ENCODE assay signal across 9 cellular contexts in the genomic region with DNA sequence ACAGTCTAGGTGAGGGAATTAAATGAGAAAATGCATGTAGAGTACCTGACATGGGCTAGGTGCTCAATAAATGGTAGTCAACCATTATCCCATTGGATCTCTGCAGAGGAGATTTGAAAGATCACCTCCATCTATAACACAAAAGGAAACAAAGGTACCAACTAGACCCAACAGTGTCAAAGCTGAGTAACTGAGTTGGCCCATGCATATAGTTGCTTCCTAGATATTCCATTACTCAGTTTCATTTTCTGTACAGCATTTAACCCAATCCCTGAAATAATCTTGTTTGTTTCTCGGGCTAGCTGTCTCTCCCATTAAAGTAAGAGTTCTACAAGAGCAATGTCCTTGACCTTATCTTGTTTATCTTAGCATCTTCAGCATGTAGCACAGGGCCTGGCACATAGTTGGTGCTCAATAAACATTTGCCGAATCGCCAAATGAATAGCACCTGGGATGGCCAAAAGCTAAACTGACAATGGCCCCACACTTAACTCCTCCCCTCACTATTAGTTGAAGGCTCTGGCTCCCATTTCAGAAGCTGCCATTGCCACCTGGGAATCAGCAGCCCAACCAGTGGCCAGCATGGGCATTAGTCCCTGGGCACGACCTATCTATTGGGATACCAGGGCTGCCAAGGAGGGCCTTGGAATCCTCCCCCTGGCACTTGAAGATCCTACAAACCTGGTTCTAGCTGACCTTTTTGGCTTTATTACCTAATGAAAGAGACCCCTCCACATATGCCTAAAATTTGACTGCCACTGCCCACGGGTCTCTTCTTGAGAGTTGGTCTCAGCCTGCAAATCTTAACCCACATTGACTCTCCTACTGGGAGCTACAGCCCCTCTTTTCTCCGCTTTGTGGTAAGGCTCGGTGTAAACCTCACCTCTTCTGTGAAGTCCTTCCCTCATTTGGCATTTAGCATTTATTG.
A peak's percentile ranks its signal among the peaks of the same experiment; 100 is the strongest.
DNase-seq lines count a peak whose midpoint lies in the region; ATAC-seq and TF ChIP-seq lines count a peak whose summit lies in the region.
"Had no signal": no experiment of that assay in that cellular context is flagged by ENCODE, and none has a peak within 500 bp of the region (broad histone marks: within the 10 kb centered on the region; RNA-seq: fewer than 3 reads in every experiment).

No MANE protein-coding gene starts in this region.

- peak overlapping the region; percentile 73 for H3K27ac Mint-ChIP-seq in stimulated activated naive CD8-positive, alpha-beta T cell treated with anti-CD3 and anti-CD28 coated beads, Interleukin-15, Interleukin-2, amounts not matched to agents 100 ng/mL and 50 ng/mL, for 24 hours
- peak overlapping the region; percentile 5 for H3K27ac Mint-ChIP-seq in central memory CD8-positive, alpha-beta T cell (ENCODE audit: low read depth)
- H3K27ac Mint-ChIP-seq in nephron, result peak overlapping the region; percentile 19 to 76 (median 24)

- H3K27me3 Mint-ChIP-seq in stimulated activated naive CD8-positive, alpha-beta T cell treated with anti-CD3 and anti-CD28 coated beads, Interleukin-15, Interleukin-2, amounts not matched to agents 100 ng/mL and 50 ng/mL, for 24 hours, result no peaks in the 10 kb centered on the region
- no peaks in the 10 kb centered on the region for H3K27me3 Mint-ChIP-seq in central memory CD8-positive, alpha-beta T cell
- no peaks in the 10 kb centered on the region for H3K27me3 Mint-ChIP-seq in nephron (ENCODE audit: low read depth)

- no peak for TF ChIP-seq CTCF in nephron (IDR thresholded peaks at IDR 0.05; ENCODE audit: unreplicated experiment in 3 of 3)

- peaks cover 76% of the 10 kb centered on the region for H3K4me1 Mint-ChIP-seq in stimulated activated naive CD8-positive, alpha-beta T cell treated with anti-CD3 and anti-CD28 coated beads, Interleukin-15, Interleukin-2, amounts not matched to agents 100 ng/mL and 50 ng/mL, for 24 hours (ENCODE audit: low read depth)
- H3K4me1 Mint-ChIP-seq in central memory CD8-positive, alpha-beta T cell, result peaks cover 60% of the 10 kb centered on the region
- peaks cover 56% of the 10 kb centered on the region for H3K4me1 Mint-ChIP-seq in nephron

- peak overlapping the region; percentile 25 for H3K4me3 Mint-ChIP-seq in stimulated activated naive CD8-positive, alpha-beta T cell treated with anti-CD3 and anti-CD28 coated beads, Interleukin-15, Interleukin-2, amounts not matched to agents 100 ng/mL and 50 ng/mL, for 24 hours
- H3K4me3 Mint-ChIP-seq in central memory CD8-positive, alpha-beta T cell, result no peak overlapping the region
- no peak overlapping the region for H3K4me3 Mint-ChIP-seq in nephron

- no peak for DNase-seq in stimulated activated naive CD8-positive, alpha-beta T cell treated with anti-CD3 and anti-CD28 coated beads, Interleukin-15, Interleukin-2, amounts not matched to agents 100 U/mL and 50 U/mL, for 24 hours
- DNase-seq in central memory CD8-positive, alpha-beta T cell (ENCODE audit: low spot score in 2 of 2), result no peak
- DNase-seq in D341Med (ENCODE audit: low spot score), result no peak
- DNase-seq in activated gamma-delta T cell treated with Interleukin-2 at 50 U/mL for 16 hours, result no peak
- DNase-seq: stimulated activated CD4-positive, alpha-beta T cell treated with anti-CD3 and anti-CD28 coated beads, Interleukin-2, amount 100 ng/mL, for 24 hours had no signal

- no peak for ATAC-seq in stimulated activated naive CD8-positive, alpha-beta T cell treated with anti-CD3 and anti-CD28 coated beads, Interleukin-15, Interleukin-2, amounts not matched to agents 100 U/mL and 50 U/mL, for 24 hours
- ATAC-seq in central memory CD8-positive, alpha-beta T cell (replicated peaks; ENCODE audit: extremely low read depth, poor library complexity, severe bottlenecking), result no peak
- no peak for ATAC-seq in GM19324 (IDR thresholded peaks at IDR 0.05; ENCODE audit: low FRiP score, unreplicated experiment)
- no peak for ATAC-seq in GM19397 (IDR thresholded peaks at IDR 0.05; ENCODE audit: unreplicated experiment)

- H3K36me3 Mint-ChIP-seq in stimulated activated naive CD8-positive, alpha-beta T cell treated with anti-CD3 and anti-CD28 coated beads, Interleukin-15, Interleukin-2, amounts not matched to agents 100 ng/mL and 50 ng/mL, for 24 hours (ENCODE audit: low read depth), result peaks cover 70% of the 10 kb centered on the region
- peaks cover 26% of the 10 kb centered on the region for H3K36me3 Mint-ChIP-seq in central memory CD8-positive, alpha-beta T cell (ENCODE audit: insufficient read depth)
- H3K36me3 Mint-ChIP-seq in nephron (ENCODE audit: low read depth), result peaks cover 39% of the 10 kb centered on the region

- H3K9me3 Mint-ChIP-seq in stimulated activated naive CD8-positive, alpha-beta T cell treated with anti-CD3 and anti-CD28 coated beads, Interleukin-15, Interleukin-2, amounts not matched to agents 100 ng/mL and 50 ng/mL, for 24 hours, result no peaks in the 10 kb centered on the region
- no peaks in the 10 kb centered on the region for H3K9me3 Mint-ChIP-seq in central memory CD8-positive, alpha-beta T cell
- no peaks in the 10 kb centered on the region for H3K9me3 Mint-ChIP-seq in nephron

Comparison
In these comparisons a context has a peak if more than half of its experiments do, and no peak if none do; other contexts are left out.
1. H3K27ac Mint-ChIP-seq: peak in every context shown above with its lines; median percentile 73 in stimulated activated naive CD8-positive, alpha-beta T cell treated with anti-CD3 and anti-CD28 coated beads, Interleukin-15, Interleukin-2, amounts not matched to agents 100 ng/mL and 50 ng/mL, for 24 hours; 24 in nephron; 5 in central memory CD8-positive, alpha-beta T cell.